Comparison of ENCODE assay signal across 1 cellular context in genomic region chr1:15328785-15329480, GRCh38.
TF ChIP-seq lines count a peak whose summit lies in the region.

No MANE protein-coding gene starts in this region.

TF ChIP-seq in K562, 482 proteins besides CTCF, POLR2A, EP300 and RAD21 (continued from another document and continues in another):
- no peak for TF ChIP-seq CLOCK (CRISPR knock-in tag; IDR thresholded peaks at IDR 0.05; ENCODE audit: borderline replicate concordance)
- peak; percentile 74; the same call in 1 of the 2 replicates for TF ChIP-seq SMAD3 (CRISPR knock-in tag; conservative IDR thresholded peaks at IDR 0.05)
- peak; percentile 58 for TF ChIP-seq CBFA2T3 (IDR thresholded peaks at IDR 0.05)
- no peak for TF ChIP-seq CHD2 (IDR thresholded peaks at IDR 0.05; ENCODE audit: low read depth, low read length)
- no peak for TF ChIP-seq ZNF133 (CRISPR knock-in tag; IDR thresholded peaks at IDR 0.05)
- TF ChIP-seq XRCC5 (IDR thresholded peaks at IDR 0.05; ENCODE audit: low read depth, low read length) = peak; percentile 71; the same call in 1 of the 2 replicates
- no peak for TF ChIP-seq PRPF4 (IDR thresholded peaks at IDR 0.05; ENCODE audit: insufficient read depth, low read depth, low read length, poor library complexity, severe bottlenecking)
- TF ChIP-seq NCOA6 (IDR thresholded peaks at IDR 0.05) = no peak
- peak; percentile 53; the same call in 1 of the 2 replicates for TF ChIP-seq HES1 (IDR thresholded peaks at IDR 0.05; ENCODE audit: low read depth)
- 0 out of 2 replicates have a peak, but pooled peaks have one; percentile 1 for TF ChIP-seq SMC3 (conservative IDR thresholded peaks at IDR 0.05; ENCODE audit: insufficient read depth, low read depth, low read length)
- TF ChIP-seq ZNF277 (CRISPR knock-in tag; IDR thresholded peaks at IDR 0.05; ENCODE audit: borderline replicate concordance) = no peak
- peak; percentile 44; the same call in 1 of the 2 replicates for TF ChIP-seq ZNF316 (IDR thresholded peaks at IDR 0.05)
- TF ChIP-seq HNRNPH1 (optimal IDR thresholded peaks at IDR 0.05; ENCODE audit: low read depth, low read length) = no peak
- TF ChIP-seq ADNP (tag; IDR thresholded peaks at IDR 0.05) = no peak
- no peak for TF ChIP-seq MCM2 (IDR thresholded peaks at IDR 0.05; ENCODE audit: low read depth)
- TF ChIP-seq SIX5 (IDR thresholded peaks at IDR 0.05; ENCODE audit: borderline replicate concordance in 1 of 2, insufficient read depth in 1 of 2, low read depth in 1 of 2, low read length in 2 of 2) = no peak
- peak in 1 of 2 experiments; percentile 87; a peak in 2 of 4 replicates for TF ChIP-seq RCOR1 (IDR thresholded peaks at IDR 0.05; ENCODE audit: borderline replicate concordance in 1 of 2, low read depth in 2 of 2, low read length in 2 of 2)
- no peak for TF ChIP-seq GABPB2 (CRISPR knock-in tag; conservative IDR thresholded peaks at IDR 0.05)
- no peak for TF ChIP-seq ZNF707 (CRISPR knock-in tag; conservative IDR thresholded peaks at IDR 0.05)
- no peak for TF ChIP-seq NFIX (CRISPR knock-in tag; IDR thresholded peaks at IDR 0.05; ENCODE audit: low read depth)
- TF ChIP-seq DPF2 (IDR thresholded peaks at IDR 0.05) = peak; percentile 20; the same call in 1 of the 2 replicates
- no peak for TF ChIP-seq SIN3A (IDR thresholded peaks at IDR 0.05; ENCODE audit: borderline replicate concordance in 2 of 2, control insufficient read depth in 1 of 2, low read depth in 2 of 2, low read length in 2 of 2)
- TF ChIP-seq MBD2 (IDR thresholded peaks at IDR 0.05; ENCODE audit: borderline replicate concordance, low read depth) = 0 out of 2 replicates have a peak, but pooled peaks have one; percentile 17
- TF ChIP-seq TEAD2 (tag; IDR thresholded peaks at IDR 0.05) = no peak
- TF ChIP-seq ID3 (CRISPR knock-in tag; IDR thresholded peaks at IDR 0.05) = no peak
- no peak for TF ChIP-seq ID3 (tag; IDR thresholded peaks at IDR 0.05)
- TF ChIP-seq ZNF609 (CRISPR knock-in tag; IDR thresholded peaks at IDR 0.05; ENCODE audit: borderline replicate concordance) = 0 out of 2 replicates have a peak, but pooled peaks have one; percentile 27
- TF ChIP-seq ELF4 (CRISPR knock-in tag; IDR thresholded peaks at IDR 0.05) = 0 out of 2 replicates have a peak, but pooled peaks have one; percentile 33
- TF ChIP-seq CREB1 (IDR thresholded peaks at IDR 0.05) = no peak
- peak; percentile 35; the same call in 1 of the 2 replicates for TF ChIP-seq CREB1 (CRISPR knock-in tag; IDR thresholded peaks at IDR 0.05)
- no peak for TF ChIP-seq MTA2 (IDR thresholded peaks at IDR 0.05; ENCODE audit: low read depth)
- no peak for TF ChIP-seq DLX4 (CRISPR knock-in tag; IDR thresholded peaks at IDR 0.05)
- TF ChIP-seq ZNF511 (CRISPR knock-in tag; IDR thresholded peaks at IDR 0.05) = no peak
- TF ChIP-seq SMARCA4 (IDR thresholded peaks at IDR 0.05) = peak; percentile 45; the same call in 1 of the 2 replicates
- TF ChIP-seq NFATC3 (IDR thresholded peaks at IDR 0.05) = 0 out of 2 replicates have a peak, but pooled peaks have one; percentile 44
- TF ChIP-seq RBFOX2 (IDR thresholded peaks at IDR 0.05; ENCODE audit: low read depth, low read length) = no peak
- TF ChIP-seq ATF4 (CRISPR knock-in tag; IDR thresholded peaks at IDR 0.05) = no peak
- no peak for TF ChIP-seq TARDBP (IDR thresholded peaks at IDR 0.05)
- TF ChIP-seq DEAF1 (CRISPR knock-in tag; IDR thresholded peaks at IDR 0.05) = peak; percentile 50; the same call in 1 of the 2 replicates
- peak; percentile 39; the same call in 1 of the 2 replicates for TF ChIP-seq JUND (IDR thresholded peaks at IDR 0.05; ENCODE audit: borderline replicate concordance, low read depth, low read length)
- peak; percentile 54; the same call in 2 of the 3 replicates for TF ChIP-seq JUND (tag; IDR thresholded peaks at IDR 0.05; ENCODE audit: borderline replicate concordance, low read depth, low read length)
- 0 out of 2 replicates have a peak, but pooled peaks have one; percentile 21 for TF ChIP-seq ZNF561 (CRISPR knock-in tag; conservative IDR thresholded peaks at IDR 0.05)
- no peak for TF ChIP-seq SIN3B (IDR thresholded peaks at IDR 0.05; ENCODE audit: low read depth)
- no peak for TF ChIP-seq TFAM (CRISPR knock-in tag; conservative IDR thresholded peaks at IDR 0.05)
- TF ChIP-seq GATAD2B (IDR thresholded peaks at IDR 0.05; ENCODE audit: borderline replicate concordance) = no peak
- no peak for TF ChIP-seq MECOM (CRISPR knock-in tag; IDR thresholded peaks at IDR 0.05)
- no peak for TF ChIP-seq NR4A1 (CRISPR knock-in tag; IDR thresholded peaks at IDR 0.05)
- TF ChIP-seq NR4A1 (tag; IDR thresholded peaks at IDR 0.05) = no peak
- TF ChIP-seq ZNF23 (CRISPR knock-in tag; IDR thresholded peaks at IDR 0.05) = no peak
- TF ChIP-seq HIVEP1 (CRISPR knock-in tag; IDR thresholded peaks at IDR 0.05) = no peak
- no peak for TF ChIP-seq ZNF830 (CRISPR knock-in tag; IDR thresholded peaks at IDR 0.05)
- no peak for TF ChIP-seq ZNF512 (tag; IDR thresholded peaks at IDR 0.05)
- TF ChIP-seq SP2 (IDR thresholded peaks at IDR 0.05; ENCODE audit: extremely low read depth, low read depth, low read length, poor library complexity, severe bottlenecking) = no peak
- TF ChIP-seq SRSF1 (IDR thresholded peaks at IDR 0.05; ENCODE audit: low read depth, low read length) = no peak
- peak; percentile 74 for TF ChIP-seq MEIS2 (IDR thresholded peaks at IDR 0.05; ENCODE audit: partially characterized antibody)
- TF ChIP-seq MAFG (tag; conservative IDR thresholded peaks at IDR 0.05) = peak; percentile 47
- TF ChIP-seq MAFK (IDR thresholded peaks at IDR 0.05; ENCODE audit: low read length) = peak; percentile 59
